Comparison of ENCODE assay signal across 1 cellular context in genomic region chr7:98266840-98267239, GRCh38.
TF ChIP-seq lines count a peak whose summit lies in the region.

No MANE protein-coding gene starts in this region.

TF ChIP-seq in HepG2, 621 proteins besides CTCF, POLR2A, EP300 and RAD21:
- TF ChIP-seq ZNF589 (CRISPR knock-in tag; conservative IDR thresholded peaks at IDR 0.05) (no peak), CEBPB (IDR thresholded peaks at IDR 0.05; ENCODE audit: borderline replicate concordance, low read depth, low read length) (peak; percentile 61; the same call in 1 of the 2 replicates), SMC3 (IDR thresholded peaks at IDR 0.05; ENCODE audit: low read length) (peak; percentile 29; the same call in 1 of the 2 replicates), TOPORS (CRISPR knock-in tag; IDR thresholded peaks at IDR 0.05) (no peak), CEBPG (CRISPR knock-in tag; IDR thresholded peaks at IDR 0.05) (peak; percentile 43), TBX3 (IDR thresholded peaks at IDR 0.05; ENCODE audit: borderline replicate concordance) (no peak)
